Comparison of ENCODE assay signal across 1 cellular context in the genomic region with DNA sequence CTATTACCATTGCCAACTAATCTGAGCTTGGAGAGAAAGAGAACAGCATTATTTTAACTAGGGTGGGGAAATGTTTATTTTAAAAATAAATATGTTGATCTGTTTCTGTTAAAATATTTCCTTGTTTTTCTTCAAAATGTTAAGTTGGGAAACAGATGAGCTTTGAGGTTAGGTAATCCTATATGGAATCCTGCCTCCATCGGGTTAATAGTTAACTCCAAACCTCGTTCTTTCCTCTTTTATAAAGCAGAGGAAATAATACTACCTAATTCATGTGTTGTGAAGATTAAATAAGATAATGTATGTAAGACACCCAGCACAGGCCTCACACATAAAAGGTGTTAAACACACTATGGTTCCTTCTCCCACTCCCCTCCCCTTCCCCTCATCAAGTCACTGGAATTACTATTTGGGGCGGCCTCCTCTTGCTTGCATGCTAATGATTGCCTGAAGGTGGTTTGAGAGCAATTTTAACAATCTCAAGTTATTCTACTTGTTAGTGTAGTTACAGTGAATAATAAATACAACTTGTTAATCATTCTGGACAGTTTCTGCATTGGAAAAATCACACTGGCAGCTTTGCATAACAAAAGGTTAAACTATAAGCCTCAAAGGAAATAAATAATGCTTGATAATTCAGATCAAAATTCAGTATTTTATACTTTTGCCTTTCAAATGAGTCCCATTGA.
TF ChIP-seq lines count a peak whose summit lies in the region.

No MANE protein-coding gene starts in this region.

TF ChIP-seq in GM23338, 12 proteins besides CTCF, POLR2A, EP300 and RAD21 (continued from another document):
- TF ChIP-seq JUNB (IDR thresholded peaks at IDR 0.05; ENCODE audit: unreplicated experiment): no peak
- TF ChIP-seq, protein P1, sequence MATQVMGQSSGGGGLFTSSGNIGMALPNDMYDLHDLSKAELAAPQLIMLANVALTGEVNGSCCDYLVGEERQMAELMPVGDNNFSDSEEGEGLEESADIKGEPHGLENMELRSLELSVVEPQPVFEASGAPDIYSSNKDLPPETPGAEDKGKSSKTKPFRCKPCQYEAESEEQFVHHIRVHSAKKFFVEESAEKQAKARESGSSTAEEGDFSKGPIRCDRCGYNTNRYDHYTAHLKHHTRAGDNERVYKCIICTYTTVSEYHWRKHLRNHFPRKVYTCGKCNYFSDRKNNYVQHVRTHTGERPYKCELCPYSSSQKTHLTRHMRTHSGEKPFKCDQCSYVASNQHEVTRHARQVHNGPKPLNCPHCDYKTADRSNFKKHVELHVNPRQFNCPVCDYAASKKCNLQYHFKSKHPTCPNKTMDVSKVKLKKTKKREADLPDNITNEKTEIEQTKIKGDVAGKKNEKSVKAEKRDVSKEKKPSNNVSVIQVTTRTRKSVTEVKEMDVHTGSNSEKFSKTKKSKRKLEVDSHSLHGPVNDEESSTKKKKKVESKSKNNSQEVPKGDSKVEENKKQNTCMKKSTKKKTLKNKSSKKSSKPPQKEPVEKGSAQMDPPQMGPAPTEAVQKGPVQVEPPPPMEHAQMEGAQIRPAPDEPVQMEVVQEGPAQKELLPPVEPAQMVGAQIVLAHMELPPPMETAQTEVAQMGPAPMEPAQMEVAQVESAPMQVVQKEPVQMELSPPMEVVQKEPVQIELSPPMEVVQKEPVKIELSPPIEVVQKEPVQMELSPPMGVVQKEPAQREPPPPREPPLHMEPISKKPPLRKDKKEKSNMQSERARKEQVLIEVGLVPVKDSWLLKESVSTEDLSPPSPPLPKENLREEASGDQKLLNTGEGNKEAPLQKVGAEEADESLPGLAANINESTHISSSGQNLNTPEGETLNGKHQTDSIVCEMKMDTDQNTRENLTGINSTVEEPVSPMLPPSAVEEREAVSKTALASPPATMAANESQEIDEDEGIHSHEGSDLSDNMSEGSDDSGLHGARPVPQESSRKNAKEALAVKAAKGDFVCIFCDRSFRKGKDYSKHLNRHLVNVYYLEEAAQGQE (IDR thresholded peaks at IDR 0.05; ENCODE audit: unreplicated experiment): no peak
- TF ChIP-seq POLR2AphosphoS5 (IDR thresholded peaks at IDR 0.05; ENCODE audit: low read depth): no peak
- no peak for TF ChIP-seq EZH2 (IDR thresholded peaks at IDR 0.05; ENCODE audit: low read depth, unreplicated experiment)
- no peak for TF ChIP-seq NANOG (IDR thresholded peaks at IDR 0.05; ENCODE audit: borderline replicate concordance)
- TF ChIP-seq ZNF114 (CRISPR knock-in tag; IDR thresholded peaks at IDR 0.05): no peak
TF ChIP-seq in GM23338: peak in this region for 0.
